Comparison of ENCODE assay signal across 26 cellular contexts in genomic region chr17:60447375-60447774, GRCh38. TPM values are rescaled to one million over a fixed set of nuclear protein-coding genes. Genes with fewer than 3 reads are reported as not detected.
A peak's percentile ranks its signal among the peaks of the same experiment; 100 is the strongest.
DNase-seq lines count a peak whose midpoint lies in the region; ATAC-seq, FAIRE-seq and TF ChIP-seq lines count a peak whose summit lies in the region.
"Had no signal": no experiment of that assay in that cellular context is flagged by ENCODE, and none has a peak within 500 bp of the region (broad histone marks: within the 10 kb centered on the region; RNA-seq: fewer than 3 reads in every experiment).

No MANE protein-coding gene starts in this region.

- no peak overlapping the region for H3K4me2 ChIP-seq in OCI-LY7 (ENCODE audit: low read length)
- no peak overlapping the region for H3K4me2 ChIP-seq in K562 (ENCODE audit: insufficient read depth, low read length)
- H3K4me2 ChIP-seq: A549 had no signal

- H3K4me1 ChIP-seq in OCI-LY7 (ENCODE audit: insufficient read depth, low read length, poor library complexity, severe bottlenecking) (no peaks in the 10 kb centered on the region), K562 (replicated peaks in 1 of 2; ENCODE audit: control insufficient read depth in 2 of 2, insufficient read depth in 2 of 2, low read length in 2 of 2) (no peaks in the 10 kb centered on the region)
- H3K4me1 ChIP-seq: BE2C had no signal

- TF ChIP-seq RAD21 in K562 (CRISPR knock-in tag; conservative IDR thresholded peaks at IDR 0.05 in 1 of 2, IDR thresholded peaks at IDR 0.05 in 1 of 2): no peak

- POLR2A ChIA-PET in OCI-LY7 (lab: Charles Lee) (interaction anchor here (0.7 kb wide), 1 partner anchor 39 kb away, joined by 3 read pairs; no protein-coding TSS in a partner anchor), K562 (lab: Yijun Ruan, JAX) (no interaction called here)

- FAIRE-seq in H54 (lab: Jason Lieb, UNC) (peak; percentile 81), K562 (lab: Jason Lieb, UNC) (no peak)
- FAIRE-seq: A549, D721Med, GM12892 had no signal

- no peaks in the 10 kb centered on the region for H3K9me2 ChIP-seq in OCI-LY7 (ENCODE audit: insufficient read depth, low read length)

- H3K27me3 ChIP-seq in K562 (ENCODE audit: control insufficient read depth in 2 of 2, insufficient read depth in 2 of 2, low read length in 2 of 2): no peaks in the 10 kb centered on the region
- H3K27me3 ChIP-seq: BE2C; BLaER1 treated with 17β-estradiol and CSF1 and Interleukin-3, amounts not matched to agents 10 nM and 100 nM had no signal

- H3K27ac ChIP-seq in OCI-LY7 (ENCODE audit: low read depth, low read length, poor library complexity, severe bottlenecking) (no peak overlapping the region), K562 (ENCODE audit: extremely low read depth, low read depth, low read length) (no peak overlapping the region), temporal lobe (ENCODE audit: low read depth, low read length) (peak overlapping the region; percentile 38), caudate nucleus (ENCODE audit: low read depth, low read length) (no peak overlapping the region)
- H3K27ac ChIP-seq: A549; BLaER1 treated with 17β-estradiol and CSF1 and Interleukin-3, amounts not matched to agents 10 nM and 100 nM; GM23248 had no signal

- no peak for TF ChIP-seq CTCF in OCI-LY7 (conservative IDR thresholded peaks at IDR 0.05; ENCODE audit: low read length)
- no peak for TF ChIP-seq CTCF in K562 (IDR thresholded peaks at IDR 0.05 in 2 of 3, conservative IDR thresholded peaks at IDR 0.05 in 1 of 3; ENCODE audit: insufficient read depth in 2 of 3, low read depth in 1 of 3, low read length in 3 of 3)

- H3K79me2 ChIP-seq in OCI-LY7 (ENCODE audit: insufficient read depth, low read depth, low read length) (no peaks in the 10 kb centered on the region), K562 (ENCODE audit: control insufficient read depth, insufficient read depth, low read length) (no peaks in the 10 kb centered on the region)

- no peak for TF ChIP-seq EP300 in K562 (IDR thresholded peaks at IDR 0.05; ENCODE audit: low read length)

- BruUV-seq in OCI-LY7 (replicated peaks; lab: Mats Ljungman, UMichigan) (TSS peak; percentile 46), K562 (replicated peaks; lab: Mats Ljungman, UMichigan) (no TSS peak)

- intact Hi-C loops in OCI-LY7 (cut with micrococcal nuclease; ENCODE audit: unreplicated experiment) (no loop called here), K562 (cut with micrococcal nuclease) (no loop called here)

- CTCF ChIA-PET in OCI-LY7 (lab: Charles Lee; ENCODE audit: unreplicated experiment): no interaction called here
- CTCF ChIA-PET in K562 (lab: Yijun Ruan, JAX; ENCODE audit: low intra/inter-chr PET ratio): no interaction called here

- TF ChIP-seq POLR2A in H54 (IDR thresholded peaks at IDR 0.05; ENCODE audit: low read depth, low read length) (no peak), K562 (conservative IDR thresholded peaks at IDR 0.05) (no peak)

- H3K9me1 ChIP-seq in K562 (ENCODE audit: control insufficient read depth, insufficient read depth, low read length): no peaks in the 10 kb centered on the region

- H4K20me1 ChIP-seq in OCI-LY7 (ENCODE audit: insufficient read depth, low read length) (no peaks in the 10 kb centered on the region), K562 (replicated peaks; ENCODE audit: control insufficient read depth, insufficient read depth, low read length) (no peaks in the 10 kb centered on the region)

- 70% methylated on average over 8 of the region's 8 CpGs for WGBS in K562 (ENCODE audit: insufficient coverage, low coverage, missing lambda C conversion rate)

- no peak overlapping the region for H3K9ac ChIP-seq in K562 (ENCODE audit: insufficient read depth in 1 of 2, low read depth in 2 of 2, low read length in 2 of 2)
- H3K9ac ChIP-seq: BLaER1 treated with 17β-estradiol and CSF1 and Interleukin-3, amounts not matched to agents 10 nM and 100 nM; GM23248 had no signal

- DNase-seq in H54 (ENCODE audit: insufficient read length, low spot score) (no peak), OCI-LY7 (ENCODE audit: low spot score) (no peak), K562 (ENCODE audit: extremely low read depth in 1 of 4, low spot score in 3 of 4) (no peak), caudate nucleus (lab: John Stamatoyannopoulos, UW) (no peak), mesenteric fat pad (ENCODE audit: low spot score) (no peak)
- DNase-seq: 8988T; ACHN; AML-193; BE2C; CD4-positive, alpha-beta T cell; CD8-positive, alpha-beta memory T cell; DMS 273 treated with DMSO at 0.1 percent for 48 hours; DMS79 treated with DMSO at 0.1 percent for 48 hours; GF-D8; GM23248 had no signal

- ATAC-seq in K562 (no peak), GM21717 (IDR thresholded peaks at IDR 0.05; ENCODE audit: unreplicated experiment) (no peak)
- ATAC-seq: A549 had no signal

- H3K36me3 ChIP-seq in OCI-LY7 (ENCODE audit: insufficient read depth, low read length) (peaks cover 47% of the 10 kb centered on the region), K562 (ENCODE audit: control insufficient read depth, insufficient read depth, low read length) (peaks cover 22% of the 10 kb centered on the region; the same call in 1 of the 3 replicates)

- H2AFZ ChIP-seq in OCI-LY7 (ENCODE audit: low read length) (no peak overlapping the region), K562 (ENCODE audit: low read depth, low read length) (no peak overlapping the region)
- H2AFZ ChIP-seq: GM23248 had no signal

- in situ Hi-C loops in K562 (cut with MboI): no loop called here

- H3K9me3 ChIP-seq in OCI-LY7 (ENCODE audit: low read length) (no peaks in the 10 kb centered on the region), K562 (replicated peaks; ENCODE audit: control insufficient read depth, insufficient read depth, low read depth, low read length) (no peaks in the 10 kb centered on the region)
- H3K9me3 ChIP-seq: A549; BE2C; BLaER1 treated with 17β-estradiol and CSF1 and Interleukin-3, amounts not matched to agents 10 nM and 100 nM; HAP-1 had no signal

- no peak overlapping the region for H3K4me3 ChIP-seq in OCI-LY7 (ENCODE audit: low read depth, low read length, poor library complexity, severe bottlenecking)
- no peak overlapping the region for H3K4me3 ChIP-seq in K562
- H3K4me3 ChIP-seq: A549; BLaER1 treated with 17β-estradiol and CSF1 and Interleukin-3, amounts not matched to agents 10 nM and 100 nM; GM23248; HAP-1 had no signal

TF ChIP-seq in K562, 482 proteins besides CTCF, POLR2A, EP300 and RAD21 (continues in another document):
- TF ChIP-seq, protein P1, sequence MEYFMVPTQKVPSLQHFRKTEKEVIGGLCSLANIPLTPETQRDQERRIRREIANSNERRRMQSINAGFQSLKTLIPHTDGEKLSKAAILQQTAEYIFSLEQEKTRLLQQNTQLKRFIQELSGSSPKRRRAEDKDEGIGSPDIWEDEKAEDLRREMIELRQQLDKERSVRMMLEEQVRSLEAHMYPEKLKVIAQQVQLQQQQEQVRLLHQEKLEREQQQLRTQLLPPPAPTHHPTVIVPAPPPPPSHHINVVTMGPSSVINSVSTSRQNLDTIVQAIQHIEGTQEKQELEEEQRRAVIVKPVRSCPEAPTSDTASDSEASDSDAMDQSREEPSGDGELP (CRISPR knock-in tag; IDR thresholded peaks at IDR 0.05; ENCODE audit: borderline replicate concordance): no peak
- TF ChIP-seq LEF1 (IDR thresholded peaks at IDR 0.05) (no peak), RBM22 (IDR thresholded peaks at IDR 0.05; ENCODE audit: low read depth, low read length, poor library complexity, severe bottlenecking) (no peak)

RNA-seq across cellular contexts. Expression of gene CHCT1, which starts 25.1 kb away (rescaled TPM):
- total RNA-seq in OCI-LY7 (2014; rRNA removed; shearing (Covaris generic)): not detected in 2 replicates
- total RNA-seq in OCI-LY7 (2022): not detected in 2 replicates
- not detected in 2 replicates for total RNA-seq in K562 (2011; cell fraction: chromatin; rRNA removed; ENCODE audit: low replicate concordance)
- total RNA-seq in K562 (2011; cell fraction: nucleolus; rRNA removed): not detected in 2 replicates
- total RNA-seq in K562 (2011; cell fraction: nucleoplasm; rRNA removed): not detected in 2 replicates
- not detected in 2 replicates for total RNA-seq in K562 (2014; rRNA removed)
- not detected in 2 replicates for total RNA-seq in K562 (2014; rRNA removed; fragmentation: Illumina TruSeq; extraction: Trizol)
- total RNA-seq in K562 (2015; rRNA removed; fragmentation: Illumina TruSeq; extraction: Trizol): not detected in 2 replicates
- total RNA-seq in K562 (2021): not detected in 2 replicates
- polyA plus RNA-seq in K562 (2011; rRNA removed): not detected in 2 replicates
- 0.07 TPM in 1 of 2 replicates, not detected in the other for polyA plus RNA-seq in K562 (2011; cell fraction: cytosol; rRNA removed)
- not detected in 2 replicates for polyA plus RNA-seq in K562 (2011; cell fraction: nucleus; rRNA removed)
- not detected in 2 replicates for polyA plus RNA-seq in K562 (2012)
- polyA plus RNA-seq in K562 (2014; fragmentation: Illumina TruSeq; extraction: Trizol): not detected in 2 replicates
- not detected for polyA plus RNA-seq in K562 (2014; fragmentation: Nextera tagmentation; extraction: Ambion mirVana)
- polyA plus RNA-seq in K562 (2014; rRNA removed): not detected in 2 replicates
- not detected in 2 replicates for polyA minus RNA-seq in K562 (2011; rRNA and poly(A)+ RNA removed)
- not detected in 2 replicates for polyA minus RNA-seq in K562 (2011; cell fraction: cytosol; rRNA and poly(A)+ RNA removed)
- not detected in 2 replicates for polyA minus RNA-seq in K562 (2011; cell fraction: nucleus; rRNA and poly(A)+ RNA removed)
- total RNA-seq in temporal lobe: not detected
- not detected for total RNA-seq in mesenteric fat pad
- total RNA-seq: CD4-positive, alpha-beta T cell; Daoy; G401; GM23248; H4 had no signal
- polyA plus RNA-seq: CD14-positive monocyte; CD8-positive, alpha-beta memory T cell; GM23248 had no signal

RNA-seq across cellular contexts. Expression of gene USP32, which starts 55.4 kb away (rescaled TPM):
- total RNA-seq in OCI-LY7 (2014; rRNA removed; shearing (Covaris generic)): 13.7 and 16.9 TPM in 2 replicates
- total RNA-seq in OCI-LY7 (2022): 28.0 and 28.8 TPM in 2 replicates
- 97.3 and 280 TPM in 2 replicates for total RNA-seq in K562 (2011; cell fraction: chromatin; rRNA removed; ENCODE audit: low replicate concordance)
- total RNA-seq in K562 (2011; cell fraction: nucleolus; rRNA removed): 42.9 and 54.7 TPM in 2 replicates
- 86.6 and 92.1 TPM in 2 replicates for total RNA-seq in K562 (2011; cell fraction: nucleoplasm; rRNA removed)
- 33.6 and 36.0 TPM in 2 replicates for total RNA-seq in K562 (2014; rRNA removed)
- total RNA-seq in K562 (2014; rRNA removed; fragmentation: Illumina TruSeq; extraction: Trizol): 52.3 and 58.6 TPM in 2 replicates
- 56.3 and 60.6 TPM in 2 replicates for total RNA-seq in K562 (2015; rRNA removed; fragmentation: Illumina TruSeq; extraction: Trizol)
- total RNA-seq in K562 (2021): 52.4 and 57.1 TPM in 2 replicates
- polyA plus RNA-seq in K562 (2011; rRNA removed): 48.8 and 69.3 TPM in 2 replicates
- polyA plus RNA-seq in K562 (2011; cell fraction: cytosol; rRNA removed): 20.4 and 25.9 TPM in 2 replicates
- 43.0 and 49.3 TPM in 2 replicates for polyA plus RNA-seq in K562 (2011; cell fraction: nucleus; rRNA removed)
- 32.0 and 43.0 TPM in 2 replicates for polyA plus RNA-seq in K562 (2012)
- 41.1 and 47.1 TPM in 2 replicates for polyA plus RNA-seq in K562 (2014; fragmentation: Illumina TruSeq; extraction: Trizol)
- polyA plus RNA-seq in K562 (2014; fragmentation: Nextera tagmentation; extraction: Ambion mirVana): 10 to 100 TPM; 18.0 to 19.7 TPM
- 31.6 and 35.6 TPM in 2 replicates for polyA plus RNA-seq in K562 (2014; rRNA removed)
- 98.5 and 105 TPM in 2 replicates for polyA minus RNA-seq in K562 (2011; rRNA and poly(A)+ RNA removed)
- 41.5 and 42.5 TPM in 2 replicates for polyA minus RNA-seq in K562 (2011; cell fraction: cytosol; rRNA and poly(A)+ RNA removed)
- 26.4 and 48.5 TPM in 2 replicates for polyA minus RNA-seq in K562 (2011; cell fraction: nucleus; rRNA and poly(A)+ RNA removed)
- 77.4 TPM for total RNA-seq in temporal lobe
- 69.6 TPM for total RNA-seq in mesenteric fat pad
